In the genomic region with DNA sequence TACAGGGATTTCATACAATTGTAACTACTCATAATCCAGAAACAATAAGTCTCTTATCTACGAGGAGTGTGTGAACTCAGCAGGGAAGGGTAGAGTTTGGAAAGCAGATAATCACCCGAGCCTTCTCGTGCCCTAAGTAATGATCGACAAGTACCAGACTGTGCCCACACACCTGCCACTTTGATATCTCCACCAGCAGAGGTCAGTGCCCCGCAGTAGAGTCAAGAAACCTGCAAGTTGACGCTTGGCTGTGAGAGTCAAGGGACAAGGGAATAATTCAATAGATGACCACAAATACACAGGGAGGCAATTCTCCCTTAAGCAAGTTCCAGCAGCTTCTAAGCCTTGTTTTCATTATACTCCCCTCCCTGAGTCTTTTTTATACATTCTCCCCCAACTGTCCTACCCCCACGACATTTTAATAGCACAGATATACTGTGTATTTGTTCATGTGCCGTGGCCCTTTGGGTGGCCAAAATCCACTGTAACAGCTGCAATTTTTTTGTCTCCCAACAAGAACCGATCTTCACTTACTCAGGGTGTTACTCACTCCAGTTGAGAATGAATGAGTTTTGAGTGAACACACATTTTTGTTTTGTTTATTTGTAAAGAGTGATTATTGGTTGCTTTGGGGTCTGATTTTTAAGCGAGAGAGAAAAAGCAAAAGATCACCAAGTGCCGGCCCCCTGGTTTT, we compare ENCODE assay signal across 8 cellular contexts.
DNase-seq lines count a peak whose midpoint lies in the region; ATAC-seq lines count a peak whose summit lies in the region.

No MANE protein-coding gene starts in this region.

- peak; percentile 68 for ATAC-seq in stimulated activated naive CD8-positive, alpha-beta T cell treated with anti-CD3 and anti-CD28 coated beads, Interleukin-15, amount 100 ng/mL, for 72 hours
- no peak for ATAC-seq in HG03354 (IDR thresholded peaks at IDR 0.05; ENCODE audit: poor library complexity, severe bottlenecking, unreplicated experiment)

- CTCF ChIA-PET in activated naive CD4-positive, alpha-beta T cell treated with anti-CD3 and anti-CD28 coated beads for 36 hours (lab: Charles Lee): interaction anchor here (1.1 to 2.7 kb wide), 2 partner anchors 124 to 133 kb away, joined by 5 to 24 read pairs; no protein-coding TSS in a partner anchor

- peak; percentile 66 for DNase-seq in DMS53 (lab: John Stamatoyannopoulos, UW)
- no peak for DNase-seq in DMS53 treated with DMSO at 0.1 percent for 48 hours (lab: John Stamatoyannopoulos, UW; ENCODE audit: unreplicated experiment)
- DNase-seq in NCI-H1092 (lab: John Stamatoyannopoulos, UW): peak; percentile 32
- DNase-seq in activated naive CD4-positive, alpha-beta T cell treated with anti-CD3 and anti-CD28 coated beads for 36 hours: peak; percentile 62
- peak; percentile 69 for DNase-seq in iPS-NIHi7 (ENCODE audit: extremely low spot score)
- DNase-seq in stimulated activated naive CD8-positive, alpha-beta T cell treated with anti-CD3 and anti-CD28 coated beads, Interleukin-15, amount 100 ng/mL, for 72 hours: peak; percentile 20 to 22
- no peak for DNase-seq in hepatic stellate cell (ENCODE audit: low spot score)

- intact Hi-C loops in activated naive CD4-positive, alpha-beta T cell treated with anti-CD3 and anti-CD28 coated beads for 36 hours (cut with micrococcal nuclease): loop anchor here (1.0 kb wide), 1 partner anchor 133 kb away; no protein-coding TSS in a partner anchor

- H3K36me3 Mint-ChIP-seq in activated naive CD4-positive, alpha-beta T cell treated with anti-CD3 and anti-CD28 coated beads for 36 hours (ENCODE audit: low read depth): peaks cover 3% of the 10 kb centered on the region

- no peak overlapping the region for H3K27ac Mint-ChIP-seq in activated naive CD4-positive, alpha-beta T cell treated with anti-CD3 and anti-CD28 coated beads for 36 hours
- H3K27ac Mint-ChIP-seq in stimulated activated naive CD8-positive, alpha-beta T cell treated with anti-CD3 and anti-CD28 coated beads, Interleukin-15, amount 100 ng/mL, for 72 hours: no peak overlapping the region

- H3K4me1 Mint-ChIP-seq in activated naive CD4-positive, alpha-beta T cell treated with anti-CD3 and anti-CD28 coated beads for 36 hours (ENCODE audit: low read depth): peaks cover 40% of the 10 kb centered on the region
- H3K4me1 Mint-ChIP-seq in stimulated activated naive CD8-positive, alpha-beta T cell treated with anti-CD3 and anti-CD28 coated beads, Interleukin-15, amount 100 ng/mL, for 72 hours: peaks cover 54% of the 10 kb centered on the region

- no peaks in the 10 kb centered on the region for H3K9me3 Mint-ChIP-seq in activated naive CD4-positive, alpha-beta T cell treated with anti-CD3 and anti-CD28 coated beads for 36 hours
- H3K9me3 Mint-ChIP-seq in stimulated activated naive CD8-positive, alpha-beta T cell treated with anti-CD3 and anti-CD28 coated beads, Interleukin-15, amount 100 ng/mL, for 72 hours: no peaks in the 10 kb centered on the region

- no peak overlapping the region for H3K4me3 Mint-ChIP-seq in activated naive CD4-positive, alpha-beta T cell treated with anti-CD3 and anti-CD28 coated beads for 36 hours
- no peak overlapping the region for H3K4me3 Mint-ChIP-seq in stimulated activated naive CD8-positive, alpha-beta T cell treated with anti-CD3 and anti-CD28 coated beads, Interleukin-15, amount 100 ng/mL, for 72 hours

- no peaks in the 10 kb centered on the region for H3K27me3 Mint-ChIP-seq in activated naive CD4-positive, alpha-beta T cell treated with anti-CD3 and anti-CD28 coated beads for 36 hours (ENCODE audit: low read depth)
- H3K27me3 Mint-ChIP-seq in stimulated activated naive CD8-positive, alpha-beta T cell treated with anti-CD3 and anti-CD28 coated beads, Interleukin-15, amount 100 ng/mL, for 72 hours: no peaks in the 10 kb centered on the region

Comparison
In these comparisons a context has a peak if more than half of its experiments do, and no peak if none do; other contexts are left out.
1. DNase-seq: peak in DMS53 (single experiment), NCI-H1092 (single experiment), activated naive CD4-positive, alpha-beta T cell treated with anti-CD3 and anti-CD28 coated beads for 36 hours (single experiment), iPS-NIHi7 (single experiment) and stimulated activated naive CD8-positive, alpha-beta T cell treated with anti-CD3 and anti-CD28 coated beads, Interleukin-15, amount 100 ng/mL, for 72 hours (2 of 2); none in DMS53 treated with DMSO at 0.1 percent for 48 hours (single experiment) and hepatic stellate cell (single experiment).